In genomic region chr12:21600196-21600595, GRCh38 we compare ENCODE assay signal across 30 cellular contexts. TPM values are rescaled to one million over a fixed set of nuclear protein-coding genes. Genes with fewer than 3 reads are reported as not detected.
DNase-seq lines count a peak whose midpoint lies in the region; ATAC-seq, FAIRE-seq and TF ChIP-seq lines count a peak whose summit lies in the region.
"Had no signal": no experiment of that assay in that cellular context is flagged by ENCODE, and none has a peak within 500 bp of the region (broad histone marks: within the 10 kb centered on the region; RNA-seq: fewer than 3 reads in every experiment).

No MANE protein-coding gene starts in this region.

- peak overlapping the region in 1 of 2 donors; percentile 73 for H3K9ac ChIP-seq in liver (ENCODE audit: low read depth in 1 of 2, low read length in 2 of 2)
- no peak overlapping the region for H3K9ac ChIP-seq in HepG2 (ENCODE audit: insufficient read depth, low read depth, low read length)
- no peak overlapping the region for H3K9ac ChIP-seq in endodermal cell (ENCODE audit: extremely low read depth, low read length, poor library complexity, severe bottlenecking)
- H3K9ac ChIP-seq in mesendoderm (ENCODE audit: low read length), result no peak overlapping the region
- H3K9ac ChIP-seq: BLaER1 had no signal

- H3K27me3 ChIP-seq in liver (ENCODE audit: control insufficient read depth in 4 of 4, insufficient read depth in 4 of 4, low read length in 3 of 4) (no peaks in the 10 kb centered on the region), HepG2 (ENCODE audit: control insufficient read depth in 1 of 2, insufficient read depth in 2 of 2, low read length in 2 of 2) (no peaks in the 10 kb centered on the region), endodermal cell (ENCODE audit: control insufficient read depth, insufficient read depth, low read length, poor library complexity, severe bottlenecking) (peaks cover 20% of the 10 kb centered on the region), mesendoderm (ENCODE audit: insufficient read depth, low read length, poor library complexity) (no peaks in the 10 kb centered on the region)
- H3K27me3 ChIP-seq: BLaER1 had no signal

- TF ChIP-seq CTCF in liver (IDR thresholded peaks at IDR 0.05; ENCODE audit: low read depth, low read length, missing input control) (no peak), HepG2 (CRISPR knock-in tag; IDR thresholded peaks at IDR 0.05) (no peak), endodermal cell (conservative IDR thresholded peaks at IDR 0.05) (no peak), lower leg skin (IDR thresholded peaks at IDR 0.05) (no peak)

- no peak overlapping the region for H3K4me3 Mint-ChIP-seq in endodermal cell
- H3K4me3 Mint-ChIP-seq: CD14-positive monocyte; CD4-positive, alpha-beta memory T cell; CD4-positive, CD25-positive, alpha-beta regulatory T cell; CD8-positive, alpha-beta memory T cell had no signal

- H3K79me1 ChIP-seq in mesendoderm (ENCODE audit: low read length), result no peaks in the 10 kb centered on the region

- DNase-seq in HepG2 (ENCODE audit: low spot score) (no peak), endodermal cell (peak; percentile 72), mesendoderm (peak; percentile 57), lower leg skin (ENCODE audit: low spot score in 2 of 2) (no peak)
- no peak for DNase-seq in activated naive CD4-positive, alpha-beta T cell treated with anti-CD3 and anti-CD28 coated beads, Interleukin-2, amount 50 U/mL, for 16 hours
- DNase-seq: 8988T; ACHN; BE2C; C1 segment of cervical spinal cord; CD4-positive, alpha-beta memory T cell; CD4-positive, CD25-positive, alpha-beta regulatory T cell; CD8-positive, alpha-beta memory T cell; COR-L47; DMS 273 treated with DMSO at 0.1 percent for 48 hours; DMS153; DMS53; DMS79; DND-41; EL; GDM1 had no signal

- TF ChIP-seq RAD21 in liver (IDR thresholded peaks at IDR 0.05) (no peak), HepG2 (CRISPR knock-in tag; IDR thresholded peaks at IDR 0.05) (no peak)

- no peaks in the 10 kb centered on the region for H3K36me3 ChIP-seq in liver (ENCODE audit: control insufficient read depth in 4 of 4, insufficient read depth in 3 of 4, low read depth in 1 of 4, low read length in 3 of 4)
- no peaks in the 10 kb centered on the region for H3K36me3 ChIP-seq in HepG2 (replicated peaks in 1 of 2; ENCODE audit: control insufficient read depth in 1 of 2, insufficient read depth in 2 of 2, low read length in 2 of 2)
- H3K36me3 ChIP-seq in endodermal cell (ENCODE audit: control insufficient read depth, insufficient read depth, low read length), result no peaks in the 10 kb centered on the region
- no peaks in the 10 kb centered on the region for H3K36me3 ChIP-seq in mesendoderm (ENCODE audit: control insufficient read depth, insufficient read depth, low read length)
- H3K36me3 ChIP-seq: BE2C, BLaER1 had no signal

- no peak overlapping the region for H2BK5ac ChIP-seq in mesendoderm (ENCODE audit: low read length)

- ATAC-seq in HepG2, result no peak

- H3K79me2 ChIP-seq in HepG2 (ENCODE audit: insufficient read depth, low read length) (no peaks in the 10 kb centered on the region), mesendoderm (ENCODE audit: control insufficient read depth, insufficient read depth, low read length) (no peaks in the 10 kb centered on the region)

- H3K27ac Mint-ChIP-seq in endodermal cell, result no peak overlapping the region
- H3K27ac Mint-ChIP-seq: CD4-positive, alpha-beta memory T cell; CD8-positive, alpha-beta memory T cell had no signal

- in situ Hi-C loops in HepG2 (cut with HindIII; ENCODE audit: extremely low pct_ligation_motif_present, low pct_unique_long_range_greater_than_20kb), result no loop called here

- CTCF ChIA-PET in HepG2 (lab: Yijun Ruan, JAX; ENCODE audit: low intra/inter-chr PET ratio, low total read pairs), result no interaction called here

- H3K4me2 ChIP-seq in HepG2 (ENCODE audit: low read depth, low read length) (no peak overlapping the region), mesendoderm (ENCODE audit: low read length) (no peak overlapping the region)

- no peak for FAIRE-seq in HepG2 (lab: Jason Lieb, UNC)
- FAIRE-seq: A204.1, GM12878, GM12892, GM18507 had no signal

- no TSS peak for BruUV-seq in HepG2 (replicated peaks; lab: Mats Ljungman, UMichigan)

- no peaks in the 10 kb centered on the region for H3K9me3 ChIP-seq in liver (ENCODE audit: control insufficient read depth in 4 of 4, low read length in 3 of 4)
- no peaks in the 10 kb centered on the region for H3K9me3 ChIP-seq in HepG2 (ENCODE audit: low read length)
- no peaks in the 10 kb centered on the region for H3K9me3 ChIP-seq in endodermal cell (ENCODE audit: control insufficient read depth, low read length)
- H3K9me3 ChIP-seq: BE2C, BLaER1 had no signal

- no peaks in the 10 kb centered on the region for H3K9me3 Mint-ChIP-seq in endodermal cell
- H3K9me3 Mint-ChIP-seq: CD8-positive, alpha-beta memory T cell had no signal

- H3K27me3 Mint-ChIP-seq in endodermal cell (ENCODE audit: insufficient read depth), result peaks cover 38% of the 10 kb centered on the region
- H3K27me3 Mint-ChIP-seq: CD4-positive, alpha-beta memory T cell had no signal

- H4K20me1 ChIP-seq in HepG2 (ENCODE audit: insufficient read depth, low read length), result no peaks in the 10 kb centered on the region
- H4K20me1 ChIP-seq: BLaER1 had no signal

- no peak overlapping the region for H2AFZ ChIP-seq in HepG2 (ENCODE audit: low read length)

- H3K4me1 ChIP-seq in liver (ENCODE audit: control insufficient read depth in 4 of 4, insufficient read depth in 4 of 4, low read length in 3 of 4) (peaks cover 2 to 29% (median 22%) of the 10 kb centered on the region in 4 donors), HepG2 (ENCODE audit: insufficient read depth, low read length) (no peaks in the 10 kb centered on the region), endodermal cell (ENCODE audit: control insufficient read depth, insufficient read depth, low read length) (peaks cover 11% of the 10 kb centered on the region), mesendoderm (ENCODE audit: control insufficient read depth, low read depth, low read length) (peaks cover 10% of the 10 kb centered on the region)
- H3K4me1 ChIP-seq: BE2C had no signal

- H3K27ac ChIP-seq in liver (ENCODE audit: low read depth in 1 of 2, low read length in 2 of 2), result peak overlapping the region; percentile 45 to 68
- no peak overlapping the region for H3K27ac ChIP-seq in HepG2 (ENCODE audit: extremely low read length, insufficient read depth, low read length)
- no peak overlapping the region for H3K27ac ChIP-seq in endodermal cell (ENCODE audit: low read depth, low read length)
- H3K27ac ChIP-seq in mesendoderm (ENCODE audit: low read depth, low read length), result no peak overlapping the region
- H3K27ac ChIP-seq: BLaER1 had no signal

- no peak overlapping the region for H3K23ac ChIP-seq in mesendoderm (ENCODE audit: low read length)

- TF ChIP-seq EP300 in HepG2 (IDR thresholded peaks at IDR 0.05; ENCODE audit: low read depth in 2 of 2, low read length in 2 of 2) (no peak), HepG2 (CRISPR knock-in tag; IDR thresholded peaks at IDR 0.05; ENCODE audit: borderline replicate concordance) (no peak)

- H2BK120ac ChIP-seq in mesendoderm (ENCODE audit: low read depth, low read length), result no peak overlapping the region

- 45% methylated on average over 5 of the region's 5 CpGs for WGBS in liver
- WGBS in HepG2 (ENCODE audit: low lambda C conversion rate), result 33% methylated on average over 5 of the region's 5 CpGs
- 57 to 73% methylated on average over 5 of the region's 5 CpGs for WGBS in endodermal cell (ENCODE audit: insufficient coverage in 1 of 2, insufficient read length in 1 of 2), 2 experiments
- WGBS in mesendoderm (ENCODE audit: extremely low coverage, insufficient coverage, low lambda C conversion rate), result no CpG with 5 or more reads among the region's 5 CpGs
- 66 to 71% methylated on average over 5 of the region's 5 CpGs for WGBS in lower leg skin, 2 donors

- H2BK15ac ChIP-seq in mesendoderm (replicated peaks; ENCODE audit: low read depth), result no peak overlapping the region

- H3K4me1 Mint-ChIP-seq in endodermal cell, result peaks cover 34% of the 10 kb centered on the region
- H3K4me1 Mint-ChIP-seq: CD4-positive, alpha-beta memory T cell; CD8-positive, alpha-beta memory T cell had no signal

- H4K8ac ChIP-seq in mesendoderm (ENCODE audit: low read depth, low read length), result no peak overlapping the region

- no peak overlapping the region for H2AK5ac ChIP-seq in mesendoderm (ENCODE audit: low read length)

- intact Hi-C loops in HepG2 (cut with micrococcal nuclease; ENCODE audit: unreplicated experiment) (no loop called here), lower leg skin (cut with DNase I; ENCODE audit: low total_unique reads) (no loop called here)

- H3K56ac ChIP-seq in mesendoderm (ENCODE audit: low read length), result no peak overlapping the region

- POLR2A ChIA-PET in HepG2 (lab: Yijun Ruan, JAX), result no interaction called here

- H3K4me3 ChIP-seq in liver (ENCODE audit: low read depth in 1 of 3, low read length in 3 of 3) (peak overlapping the region in 1 of 3 donors; percentile 30), HepG2 (replicated peaks in 1 of 3; ENCODE audit: insufficient read depth in 1 of 3, low read depth in 2 of 3, low read length in 3 of 3) (no peak overlapping the region), endodermal cell (ENCODE audit: low read length) (no peak overlapping the region), mesendoderm (ENCODE audit: low read length) (no peak overlapping the region), lower leg skin (ENCODE audit: low read depth, poor library complexity, severe bottlenecking) (no peak overlapping the region)
- H3K4me3 ChIP-seq: BLaER1, GM12878 had no signal

- no peak for TF ChIP-seq POLR2A in HepG2 (IDR thresholded peaks at IDR 0.05; ENCODE audit: insufficient read depth in 1 of 2, low read depth in 2 of 2, low read length in 2 of 2)
- no peak for TF ChIP-seq POLR2A in lower leg skin (IDR thresholded peaks at IDR 0.05)

- H3K18ac ChIP-seq in mesendoderm (ENCODE audit: low read length), result no peak overlapping the region

- no peak overlapping the region for H3K4ac ChIP-seq in mesendoderm (ENCODE audit: low read depth, low read length)

- no peak overlapping the region for H4K5ac ChIP-seq in mesendoderm (ENCODE audit: low read length)

- no peaks in the 10 kb centered on the region for H3K36me3 Mint-ChIP-seq in endodermal cell (ENCODE audit: low read depth)
- H3K36me3 Mint-ChIP-seq: CD14-positive monocyte; CD4-positive, alpha-beta memory T cell; CD4-positive, CD25-positive, alpha-beta regulatory T cell; CD8-positive, alpha-beta memory T cell had no signal

RNA-seq across cellular contexts. Expression of gene GYS2, which starts 4.5 kb away (rescaled TPM):
- 10 to 100 TPM; 15.5 to 86.8 TPM for total RNA-seq in liver
- polyA plus RNA-seq in liver, result 10 to 100 TPM; 19.8 to 48.5 TPM
- not detected in 2 replicates for total RNA-seq in HepG2 (2016; rRNA removed; fragmentation: Illumina TruSeq; extraction: Trizol)
- total RNA-seq in HepG2 (2016; cell fraction: cytosol; rRNA removed; fragmentation: Illumina TruSeq; extraction: Trizol; ENCODE audit: low read depth), result not detected in 2 replicates
- total RNA-seq in HepG2 (2016; cell fraction: insoluble cytoplasmic fraction; rRNA removed; fragmentation: Illumina TruSeq; extraction: Trizol), result not detected in 2 replicates
- total RNA-seq in HepG2 (2016; cell fraction: membrane; rRNA removed; fragmentation: Illumina TruSeq; extraction: Trizol), result not detected in 2 replicates
- total RNA-seq in HepG2 (2016; cell fraction: nucleus; rRNA removed; fragmentation: Illumina TruSeq; extraction: Trizol), result not detected in 2 replicates
- polyA plus RNA-seq in HepG2 (2011; rRNA removed), result not detected in 2 replicates
- polyA plus RNA-seq in HepG2 (2011; cell fraction: cytosol; rRNA removed), result not detected in 2 replicates
- polyA plus RNA-seq in HepG2 (2011; cell fraction: nucleus; rRNA removed), result not detected in 2 replicates
- polyA plus RNA-seq in HepG2 (2012), result not detected in 2 replicates
- not detected in 2 replicates for polyA plus RNA-seq in HepG2 (2016; cell fraction: cytosol; fragmentation: Illumina TruSeq; extraction: Trizol; ENCODE audit: low read depth)
- polyA plus RNA-seq in HepG2 (2016; cell fraction: insoluble cytoplasmic fraction; fragmentation: Illumina TruSeq; extraction: Trizol; ENCODE audit: low read depth), result not detected in 2 replicates
- not detected in 2 replicates for polyA plus RNA-seq in HepG2 (2016; cell fraction: membrane; fragmentation: Illumina TruSeq; extraction: Trizol; ENCODE audit: low read depth)
- polyA plus RNA-seq in HepG2 (2016; cell fraction: nucleus; fragmentation: Illumina TruSeq; extraction: Trizol; ENCODE audit: insufficient read depth, low read depth), result not detected in 2 replicates
- 0.05 TPM in 1 of 2 replicates, not detected in the other for polyA minus RNA-seq in HepG2 (2011; rRNA and poly(A)+ RNA removed; ENCODE audit: low replicate concordance)
- not detected in 2 replicates for polyA minus RNA-seq in HepG2 (2011; cell fraction: cytosol; rRNA and poly(A)+ RNA removed)
- polyA minus RNA-seq in HepG2 (2011; cell fraction: nucleus; rRNA and poly(A)+ RNA removed), result not detected in 2 replicates
- not detected for total RNA-seq in endodermal cell
- polyA plus RNA-seq in endodermal cell (2013, experiment 1 of 2), result not detected
- polyA plus RNA-seq in endodermal cell (2013, experiment 2 of 2), result not detected
- 0.01 TPM for polyA plus RNA-seq in mesendoderm (2013, experiment 1 of 2)
- polyA plus RNA-seq in mesendoderm (2013, experiment 2 of 2), result 0.01 TPM
- not detected for total RNA-seq in lower leg skin
- total RNA-seq: CD4-positive, CD25-positive, alpha-beta regulatory T cell; CD8-positive, alpha-beta memory T cell; Daoy; G401; GM12878 had no signal
- polyA plus RNA-seq: AG04450; CD14-positive monocyte; CD4-positive, alpha-beta memory T cell; CD8-positive, alpha-beta memory T cell; GM12878 had no signal

RNA-seq across cellular contexts. Expression of gene LDHB, which starts 57.4 kb away (rescaled TPM):
- total RNA-seq in liver, result 10 to 100 TPM; 40.6 to 99.7 TPM
- polyA plus RNA-seq in liver, result 10 to 100 TPM; 20.9 to 44.0 TPM
- not detected in 2 replicates for total RNA-seq in HepG2 (2016; rRNA removed; fragmentation: Illumina TruSeq; extraction: Trizol)
- total RNA-seq in HepG2 (2016; cell fraction: cytosol; rRNA removed; fragmentation: Illumina TruSeq; extraction: Trizol; ENCODE audit: low read depth), result not detected in 2 replicates
- not detected in 2 replicates for total RNA-seq in HepG2 (2016; cell fraction: insoluble cytoplasmic fraction; rRNA removed; fragmentation: Illumina TruSeq; extraction: Trizol)
- not detected in 2 replicates for total RNA-seq in HepG2 (2016; cell fraction: membrane; rRNA removed; fragmentation: Illumina TruSeq; extraction: Trizol)
- total RNA-seq in HepG2 (2016; cell fraction: nucleus; rRNA removed; fragmentation: Illumina TruSeq; extraction: Trizol), result not detected in 2 replicates
- 0.08 TPM in 1 of 2 replicates, not detected in the other for polyA plus RNA-seq in HepG2 (2011; rRNA removed)
- polyA plus RNA-seq in HepG2 (2011; cell fraction: cytosol; rRNA removed), result 10.4 and 25.8 TPM in 2 replicates
- polyA plus RNA-seq in HepG2 (2011; cell fraction: nucleus; rRNA removed), result 0.37 and 0.52 TPM in 2 replicates
- polyA plus RNA-seq in HepG2 (2012), result not detected in 2 replicates
- polyA plus RNA-seq in HepG2 (2016; cell fraction: cytosol; fragmentation: Illumina TruSeq; extraction: Trizol; ENCODE audit: low read depth), result not detected in 2 replicates
- not detected in 2 replicates for polyA plus RNA-seq in HepG2 (2016; cell fraction: insoluble cytoplasmic fraction; fragmentation: Illumina TruSeq; extraction: Trizol; ENCODE audit: low read depth)
- polyA plus RNA-seq in HepG2 (2016; cell fraction: membrane; fragmentation: Illumina TruSeq; extraction: Trizol; ENCODE audit: low read depth), result not detected in 2 replicates
- not detected in 2 replicates for polyA plus RNA-seq in HepG2 (2016; cell fraction: nucleus; fragmentation: Illumina TruSeq; extraction: Trizol; ENCODE audit: insufficient read depth, low read depth)
- polyA minus RNA-seq in HepG2 (2011; rRNA and poly(A)+ RNA removed; ENCODE audit: low replicate concordance), result 0.98 and 326 TPM in 2 replicates
- 1.9 and 2.5 TPM in 2 replicates for polyA minus RNA-seq in HepG2 (2011; cell fraction: cytosol; rRNA and poly(A)+ RNA removed)
- 0.75 and 2.4 TPM in 2 replicates for polyA minus RNA-seq in HepG2 (2011; cell fraction: nucleus; rRNA and poly(A)+ RNA removed)
- 1,000 to 10,000 TPM in 1 of 2 donors, 100 to 1,000 TPM in 1; 917 to 1,694 TPM for total RNA-seq in endodermal cell
- polyA plus RNA-seq in endodermal cell (2013, experiment 1 of 2), result 934 TPM
- 808 TPM for polyA plus RNA-seq in endodermal cell (2013, experiment 2 of 2)
- polyA plus RNA-seq in mesendoderm (2013, experiment 1 of 2), result 911 TPM
- 902 TPM for polyA plus RNA-seq in mesendoderm (2013, experiment 2 of 2)
- 10 to 100 TPM; 30.3 to 76.5 (median 54.9) TPM for total RNA-seq in lower leg skin

Comparison
In these comparisons a context has a peak if more than half of its experiments do, and no peak if none do; other contexts are left out.
1. H3K27ac ChIP-seq: peak in liver (2 of 2); none in HepG2 (single experiment), endodermal cell (single experiment) and mesendoderm (single experiment).
2. RNA of gene GYS2, which starts 4.5 kb away (total RNA-seq): 15.5 to 86.8 TPM in liver; not detected in endodermal cell, not detected in HepG2 and not detected in lower leg skin; every median in the first group is over 10 times any median in the second.
3. RNA of gene LDHB, which starts 57.4 kb away (total RNA-seq): 917 to 1,694 TPM in endodermal cell, 40.6 to 99.7 TPM in liver and 30.3 to 76.5 TPM in lower leg skin; not detected in HepG2; every median in the first group is over 10 times any median in the second.
4. DNase-seq: peak in endodermal cell (single experiment) and mesendoderm (single experiment); none in HepG2 (single experiment), activated naive CD4-positive, alpha-beta T cell treated with anti-CD3 and anti-CD28 coated beads, Interleukin-2, amount 50 U/mL, for 16 hours (single experiment) and lower leg skin (0 of 2).